Comparison of ENCODE assay signal across 11 cellular contexts in the genomic region with DNA sequence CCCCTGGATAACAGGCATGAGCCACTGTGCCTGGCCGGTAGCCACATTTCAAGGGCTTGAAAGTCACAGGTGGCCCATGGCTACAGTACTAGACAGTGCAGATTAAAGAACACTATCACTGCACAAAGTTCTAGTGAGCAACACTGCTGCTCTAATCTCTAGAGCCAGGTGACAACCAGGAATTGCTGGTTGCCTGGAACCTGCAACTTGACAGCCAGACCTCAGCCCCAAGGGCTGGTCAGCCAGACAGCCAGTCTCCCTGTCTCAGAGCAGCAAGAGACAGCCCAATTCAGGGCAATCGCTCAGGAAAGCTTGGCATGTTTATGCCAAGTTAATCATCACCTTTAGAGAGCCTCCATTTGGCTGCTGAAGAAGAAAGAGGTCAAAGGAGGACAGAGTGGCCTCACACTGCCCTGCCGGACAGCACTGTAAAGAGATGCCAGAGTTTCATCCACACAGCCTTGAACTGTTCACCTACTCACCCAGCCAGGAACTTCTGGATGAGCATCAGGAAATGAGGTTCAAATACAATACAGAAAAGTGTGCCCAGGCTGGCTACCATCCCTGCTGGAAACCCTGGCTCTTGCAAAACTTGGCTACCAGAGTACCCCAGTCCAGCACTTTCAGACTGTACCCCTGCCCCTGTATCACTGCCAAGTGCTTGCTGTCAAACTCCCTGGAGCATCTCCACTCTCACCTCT. TPM values are rescaled to one million over a fixed set of nuclear protein-coding genes. Genes with fewer than 3 reads are reported as not detected.
A peak's percentile ranks its signal among the peaks of the same experiment; 100 is the strongest.
DNase-seq lines count a peak whose midpoint lies in the region; ATAC-seq and TF ChIP-seq lines count a peak whose summit lies in the region.
"Had no signal": no experiment of that assay in that cellular context is flagged by ENCODE, and none has a peak within 500 bp of the region (broad histone marks: within the 10 kb centered on the region; RNA-seq: fewer than 3 reads in every experiment).

No MANE protein-coding gene starts in this region.

- no peak for TF ChIP-seq POLR2A in sigmoid colon (IDR thresholded peaks at IDR 0.05)

- H3K27ac ChIP-seq in right atrium auricular region: peak overlapping the region; percentile 55 to 64
- H3K27ac ChIP-seq in sigmoid colon: peak overlapping the region; percentile 29 to 64 (median 46)

- H3K4me3 Mint-ChIP-seq in HFFc6: 0 out of 2 replicates have a peak overlapping the region, but pooled peaks have one; percentile 24
- H3K4me3 Mint-ChIP-seq in activated T-helper 1 cell treated with anti-CD3 and anti-CD28 coated beads, Interleukin-12 subunit alpha, Interleukin-12 subunit beta, Interleukin-2, Interleukin-4 antibody, amounts not matched to agents 30 ng/mL and 10 ng/mL and 1 ng/mL, durations not matched to agents 14 hours and 24 hours and 36 hours: no peak overlapping the region

- H3K4me1 ChIP-seq in right atrium auricular region (peaks cover 0 to 88% of the 10 kb centered on the region in 2 donors), sigmoid colon (peaks cover 0 to 85% (median 72%) of the 10 kb centered on the region in 4 donors)
- H3K4me1 ChIP-seq: HAP-1 had no signal

- TF ChIP-seq CTCF in HFFc6 (IDR thresholded peaks at IDR 0.05) (no peak), right atrium auricular region (IDR thresholded peaks at IDR 0.05) (no peak), sigmoid colon (IDR thresholded peaks at IDR 0.05) (no peak)

- H3K27ac Mint-ChIP-seq in HFFc6: peak overlapping the region; percentile 29
- peak overlapping the region; percentile 63 for H3K27ac Mint-ChIP-seq in activated T-helper 1 cell treated with anti-CD3 and anti-CD28 coated beads, Interleukin-12 subunit alpha, Interleukin-12 subunit beta, Interleukin-2, Interleukin-4 antibody, amounts not matched to agents 30 ng/mL and 10 ng/mL and 1 ng/mL, durations not matched to agents 14 hours and 24 hours and 36 hours

- intact Hi-C loops in activated T-helper 1 cell treated with anti-CD3 and anti-CD28 coated beads, Interleukin-12 subunit alpha, Interleukin-12 subunit beta, Interleukin-2, Interleukin-4 antibody, amounts not matched to agents 30 ng/mL and 10 ng/mL and 1 ng/mL, durations not matched to agents 14 hours and 24 hours and 36 hours (cut with micrococcal nuclease): loop anchor here (10.0 kb wide), 2 partner anchors 814 to 1276 kb away; partner anchors contain the start of gene SMARCC1
- intact Hi-C loops in sigmoid colon (cut with DNase I): no loop called here

- H3K4me3 ChIP-seq in right atrium auricular region: no peak overlapping the region
- no peak overlapping the region for H3K4me3 ChIP-seq in sigmoid colon
- H3K4me3 ChIP-seq: HAP-1 had no signal

- no peaks in the 10 kb centered on the region for H3K9me3 Mint-ChIP-seq in HFFc6
- no peaks in the 10 kb centered on the region for H3K9me3 Mint-ChIP-seq in activated T-helper 1 cell treated with anti-CD3 and anti-CD28 coated beads, Interleukin-12 subunit alpha, Interleukin-12 subunit beta, Interleukin-2, Interleukin-4 antibody, amounts not matched to agents 30 ng/mL and 10 ng/mL and 1 ng/mL, durations not matched to agents 14 hours and 24 hours and 36 hours

- H3K9me3 ChIP-seq in right atrium auricular region (no peaks in the 10 kb centered on the region), sigmoid colon (no peaks in the 10 kb centered on the region)
- H3K9me3 ChIP-seq: HAP-1 had no signal

- H3K4me1 Mint-ChIP-seq in HFFc6 (ENCODE audit: low read depth): peaks cover 68% of the 10 kb centered on the region
- H3K4me1 Mint-ChIP-seq in activated T-helper 1 cell treated with anti-CD3 and anti-CD28 coated beads, Interleukin-12 subunit alpha, Interleukin-12 subunit beta, Interleukin-2, Interleukin-4 antibody, amounts not matched to agents 30 ng/mL and 10 ng/mL and 1 ng/mL, durations not matched to agents 14 hours and 24 hours and 36 hours (ENCODE audit: low read depth): peaks cover 73% of the 10 kb centered on the region

- no peak for DNase-seq in HFFc6
- no peak for DNase-seq in activated T-helper 1 cell treated with anti-CD3 and anti-CD28 coated beads, Interleukin-12 subunit alpha, Interleukin-12 subunit beta, Interleukin-2, Interleukin-4 antibody, amounts not matched to agents 30 ng/mL and 10 ng/mL and 1 ng/mL, durations not matched to agents 14 hours and 24 hours and 36 hours (ENCODE audit: low spot score)
- no peak for DNase-seq in right atrium auricular region (ENCODE audit: low spot score)
- no peak for DNase-seq in sigmoid colon
- no peak for DNase-seq in NCI-H524 treated with DMSO at 0.1 percent for 48 hours (lab: John Stamatoyannopoulos, UW)
- DNase-seq: activated CD4-positive, CD25-positive, alpha-beta regulatory T cell treated with anti-CD3 and anti-CD28 coated beads, Interleukin-2, amount 50 U/mL, for 72 hours; central memory CD4-positive, alpha-beta T cell had no signal

- H3K27me3 ChIP-seq in right atrium auricular region: no peaks in the 10 kb centered on the region
- H3K27me3 ChIP-seq in sigmoid colon: no peaks in the 10 kb centered on the region

- no peak for TF ChIP-seq EP300 in sigmoid colon (IDR thresholded peaks at IDR 0.05)

- no peaks in the 10 kb centered on the region for H3K36me3 ChIP-seq in right atrium auricular region
- peaks cover 0 to 3% (median 0%) of the 10 kb centered on the region in 4 donors for H3K36me3 ChIP-seq in sigmoid colon

- no peaks in the 10 kb centered on the region; the same call in 1 of the 2 replicates for H3K27me3 Mint-ChIP-seq in HFFc6 (ENCODE audit: insufficient read depth)
- no peaks in the 10 kb centered on the region for H3K27me3 Mint-ChIP-seq in activated T-helper 1 cell treated with anti-CD3 and anti-CD28 coated beads, Interleukin-12 subunit alpha, Interleukin-12 subunit beta, Interleukin-2, Interleukin-4 antibody, amounts not matched to agents 30 ng/mL and 10 ng/mL and 1 ng/mL, durations not matched to agents 14 hours and 24 hours and 36 hours (ENCODE audit: insufficient read depth)

- H3K36me3 Mint-ChIP-seq in HFFc6 (ENCODE audit: low read depth): peaks cover 17% of the 10 kb centered on the region; the same call in 1 of the 2 replicates
- peaks cover 23% of the 10 kb centered on the region for H3K36me3 Mint-ChIP-seq in activated T-helper 1 cell treated with anti-CD3 and anti-CD28 coated beads, Interleukin-12 subunit alpha, Interleukin-12 subunit beta, Interleukin-2, Interleukin-4 antibody, amounts not matched to agents 30 ng/mL and 10 ng/mL and 1 ng/mL, durations not matched to agents 14 hours and 24 hours and 36 hours (ENCODE audit: low read depth)

- WGBS in sigmoid colon, 2 donors: 10 to 50% methylated on average over 3 of the region's 3 CpGs

- ATAC-seq in GM18867 (IDR thresholded peaks at IDR 0.05; ENCODE audit: unreplicated experiment) (no peak), GM18873 (IDR thresholded peaks at IDR 0.05; ENCODE audit: low FRiP score, unreplicated experiment) (no peak), HG03521 (IDR thresholded peaks at IDR 0.05; ENCODE audit: unreplicated experiment) (no peak)

RNA-seq across cellular contexts. Expression of gene CCDC12, which starts 6.0 kb away (rescaled TPM):
- 10 to 100 TPM; 21.3 to 27.9 (median 27.2) TPM for total RNA-seq in HFFc6 (2021; fragmentation: NEBNext Ultra II Directional; extraction: Animal tissue kit (Norgen Biotek cat#: 25700))
- total RNA-seq in activated T-helper 1 cell treated with anti-CD3 and anti-CD28 coated beads, Interleukin-12 subunit alpha, Interleukin-12 subunit beta, Interleukin-2, Interleukin-4 antibody, amounts not matched to agents 30 ng/mL and 10 ng/mL and 1 ng/mL, durations not matched to agents 14 hours and 24 hours and 36 hours: 68.7 and 69.1 TPM in 2 replicates
- total RNA-seq in right atrium auricular region: 10 to 100 TPM; 27.5 to 38.6 TPM
- 10 to 100 TPM; 33.1 to 41.0 (median 36.6) TPM for total RNA-seq in sigmoid colon
- polyA plus RNA-seq in sigmoid colon: 10 to 100 TPM; 58.9 to 80.9 (median 77.5) TPM

RNA-seq across cellular contexts. Expression of gene NBEAL2, which starts 8.9 kb away (rescaled TPM):
- 1 to 10 TPM; 5.3 to 7.6 (median 5.8) TPM for total RNA-seq in HFFc6 (2021; fragmentation: NEBNext Ultra II Directional; extraction: Animal tissue kit (Norgen Biotek cat#: 25700))
- 118 and 119 TPM in 2 replicates for total RNA-seq in activated T-helper 1 cell treated with anti-CD3 and anti-CD28 coated beads, Interleukin-12 subunit alpha, Interleukin-12 subunit beta, Interleukin-2, Interleukin-4 antibody, amounts not matched to agents 30 ng/mL and 10 ng/mL and 1 ng/mL, durations not matched to agents 14 hours and 24 hours and 36 hours
- total RNA-seq in right atrium auricular region: 10 to 100 TPM in 1 of 2 donors, 1 to 10 TPM in 1; 7.5 to 15.3 TPM
- total RNA-seq in sigmoid colon: 10 to 100 TPM in 3 of 4 donors, 1 to 10 TPM in 1; 9.6 to 36.0 (median 13.5) TPM
- polyA plus RNA-seq in sigmoid colon: 10 to 100 TPM in 2 of 3 donors, 1 to 10 TPM in 1; 7.8 to 88.0 (median 11.3) TPM
